ENCODE assay signal across 10 cellular contexts in genomic region chr3:9914559-9915251, GRCh38. TPM values are rescaled to one million over a fixed set of nuclear protein-coding genes. Genes with fewer than 3 reads are reported as not detected.
DNase-seq lines count a peak whose midpoint lies in the region; ATAC-seq and TF ChIP-seq lines count a peak whose summit lies in the region.
"Had no signal": no experiment of that assay in that cellular context is flagged by ENCODE, and none has a peak within 500 bp of the region (broad histone marks: within the 10 kb centered on the region; RNA-seq: fewer than 3 reads in every experiment).

No MANE protein-coding gene starts in this region.

- H3K27me3 ChIP-seq in OCI-LY1 (ENCODE audit: insufficient read depth, low read length) (no peaks in the 10 kb centered on the region), right cardiac atrium (ENCODE audit: control insufficient read depth, insufficient read depth) (no peaks in the 10 kb centered on the region)

- H3K27me3 Mint-ChIP-seq in stimulated activated memory B cell treated with anti-CD40 and anti-IgM and Interleukin-4, amounts not matched to agents 10 μg/mL and 1 μg/mL and 100 μg/mL, for 72 hours, result peaks cover 36% of the 10 kb centered on the region

- intact Hi-C loops in right cardiac atrium (cut with DNase I), result loop anchor here in 1 of 4 donors (10.0 kb wide), 1 partner anchor 70 kb away; the partner anchor contains the start of gene RPUSD3

- H3K9ac ChIP-seq in OCI-LY1 (ENCODE audit: low read length), result no peak overlapping the region

- no peak overlapping the region for H3K27ac ChIP-seq in OCI-LY1 (ENCODE audit: low read depth, low read length, poor library complexity, severe bottlenecking)
- peak overlapping the region; percentile 13 for H3K27ac ChIP-seq in right cardiac atrium (ENCODE audit: low read length)
- H3K27ac ChIP-seq in caudate nucleus (ENCODE audit: low read depth, low read length), result no peak overlapping the region

- H3K4me1 ChIP-seq in OCI-LY1 (ENCODE audit: insufficient read depth, low read length, severe bottlenecking) (no peaks in the 10 kb centered on the region), right cardiac atrium (ENCODE audit: control insufficient read depth, insufficient read depth, low read length) (peaks cover 6% of the 10 kb centered on the region)

- no peaks in the 10 kb centered on the region for H3K36me3 ChIP-seq in OCI-LY1 (ENCODE audit: insufficient read depth, low read length)

- no peak overlapping the region for H2AFZ ChIP-seq in OCI-LY1 (ENCODE audit: low read length)

- H3K4me3 ChIP-seq in OCI-LY1 (ENCODE audit: low read depth, low read length, poor library complexity, severe bottlenecking) (no peak overlapping the region), right cardiac atrium (ENCODE audit: low read length) (peak overlapping the region; percentile 35)

- peak; percentile 33 for DNase-seq in NCI-H345 (lab: John Stamatoyannopoulos, UW)
- DNase-seq in NCI-H345 treated with DMSO at 0.1 percent for 48 hours (lab: John Stamatoyannopoulos, UW; ENCODE audit: unreplicated experiment), result no peak
- peak in 1 of 3 donors; percentile 51 for DNase-seq in right cardiac atrium
- DNase-seq in NOMO-1 treated with dmso at 0.1 percent for 144 hours (lab: John Stamatoyannopoulos, UW; ENCODE audit: unreplicated experiment), result no peak
- DNase-seq in nucleus accumbens (lab: John Stamatoyannopoulos, UW), result no peak
- no peak for DNase-seq in caudate nucleus (lab: John Stamatoyannopoulos, UW)
- DNase-seq: activated B cell treated with CpG ODN at 0.5 μM for 24 hours had no signal

- peak overlapping the region; percentile 38; the same call in 1 of the 2 replicates for H3K4me2 ChIP-seq in OCI-LY1 (ENCODE audit: low read length)

- peaks cover 11% of the 10 kb centered on the region for H3K4me1 Mint-ChIP-seq in stimulated activated memory B cell treated with anti-CD40 and anti-IgM and Interleukin-4, amounts not matched to agents 10 μg/mL and 1 μg/mL and 100 μg/mL, for 72 hours

- TF ChIP-seq CTCF in OCI-LY1 (IDR thresholded peaks at IDR 0.05; ENCODE audit: low read length), result no peak

- no peak for ATAC-seq in right cardiac atrium
- ATAC-seq in stimulated activated memory B cell treated with anti-CD40 and anti-IgM and Interleukin-4, amounts not matched to agents 10 μg/mL and 1 μg/mL and 100 μg/mL, for 72 hours, result peak; percentile 6

- no peak overlapping the region for H3K27ac Mint-ChIP-seq in stimulated activated memory B cell treated with anti-CD40 and anti-IgM and Interleukin-4, amounts not matched to agents 10 μg/mL and 1 μg/mL and 100 μg/mL, for 72 hours
- H3K27ac Mint-ChIP-seq: activated B cell treated with CpG ODN at 0.5 μM for 24 hours had no signal

- H3K9me3 ChIP-seq in OCI-LY1 (ENCODE audit: low read length) (no peaks in the 10 kb centered on the region), right cardiac atrium (ENCODE audit: control insufficient read depth, low read length) (no peaks in the 10 kb centered on the region)

- H3K9me2 ChIP-seq in OCI-LY1 (ENCODE audit: low read depth, low read length), result no peaks in the 10 kb centered on the region

- H3K9me3 Mint-ChIP-seq in stimulated activated memory B cell treated with anti-CD40 and anti-IgM and Interleukin-4, amounts not matched to agents 10 μg/mL and 1 μg/mL and 100 μg/mL, for 72 hours, result no peaks in the 10 kb centered on the region
- H3K9me3 Mint-ChIP-seq: activated B cell treated with CpG ODN at 0.5 μM for 24 hours had no signal

- H3F3A ChIP-seq in OCI-LY1 (ENCODE audit: insufficient read depth, low read length), result no peaks in the 10 kb centered on the region

- peak overlapping the region; percentile 68 for H3K4me3 Mint-ChIP-seq in stimulated activated memory B cell treated with anti-CD40 and anti-IgM and Interleukin-4, amounts not matched to agents 10 μg/mL and 1 μg/mL and 100 μg/mL, for 72 hours

- H3K36me3 Mint-ChIP-seq in stimulated activated memory B cell treated with anti-CD40 and anti-IgM and Interleukin-4, amounts not matched to agents 10 μg/mL and 1 μg/mL and 100 μg/mL, for 72 hours, result no peaks in the 10 kb centered on the region

- 23% methylated on average over 15 of the region's 15 CpGs for WGBS in right cardiac atrium

- no peaks in the 10 kb centered on the region for H3K79me2 ChIP-seq in OCI-LY1 (ENCODE audit: insufficient read depth, low read length)

- H4K20me1 ChIP-seq in OCI-LY1 (ENCODE audit: insufficient read depth, low read length), result no peaks in the 10 kb centered on the region

RNA-seq across cellular contexts. Expression of gene IL17RC, which starts 2.2 kb away (rescaled TPM):
- 10 to 100 TPM; 35.1 to 48.1 (median 41.9) TPM for total RNA-seq in right cardiac atrium
- 40.4 TPM for polyA plus RNA-seq in right cardiac atrium

RNA-seq across cellular contexts. Expression of gene IL17RE, which starts 12.1 kb away (rescaled TPM):
- total RNA-seq in right cardiac atrium, result 1 to 10 TPM; 1.0 to 2.2 (median 1.4) TPM
- polyA plus RNA-seq in right cardiac atrium, result 1.2 TPM

RNA-seq across cellular contexts. Expression of gene CRELD1, which starts 18.9 kb away (rescaled TPM):
- total RNA-seq in right cardiac atrium, result 10 to 100 TPM; 59.6 to 88.4 (median 66.9) TPM
- polyA plus RNA-seq in right cardiac atrium, result 92.8 TPM

RNA-seq across cellular contexts. Expression of gene JAGN1, which starts 24.3 kb away (rescaled TPM):
- total RNA-seq in right cardiac atrium, result 10 to 100 TPM; 20.3 to 22.4 (median 20.4) TPM
- polyA plus RNA-seq in right cardiac atrium, result 26.0 TPM

RNA-seq across cellular contexts. Expression of gene CIDEC, which starts 34.7 kb away (rescaled TPM):
- 1 to 10 TPM in 1 of 4 donors, under 1 TPM in 2, not detected in 1; 0.38 to 8.4 (median 0.40) TPM for total RNA-seq in right cardiac atrium
- 29.5 TPM for polyA plus RNA-seq in right cardiac atrium
- total RNA-seq: activated B cell treated with CpG ODN at 0.5 μM for 24 hours, Daoy had no signal
